In the genomic region with DNA sequence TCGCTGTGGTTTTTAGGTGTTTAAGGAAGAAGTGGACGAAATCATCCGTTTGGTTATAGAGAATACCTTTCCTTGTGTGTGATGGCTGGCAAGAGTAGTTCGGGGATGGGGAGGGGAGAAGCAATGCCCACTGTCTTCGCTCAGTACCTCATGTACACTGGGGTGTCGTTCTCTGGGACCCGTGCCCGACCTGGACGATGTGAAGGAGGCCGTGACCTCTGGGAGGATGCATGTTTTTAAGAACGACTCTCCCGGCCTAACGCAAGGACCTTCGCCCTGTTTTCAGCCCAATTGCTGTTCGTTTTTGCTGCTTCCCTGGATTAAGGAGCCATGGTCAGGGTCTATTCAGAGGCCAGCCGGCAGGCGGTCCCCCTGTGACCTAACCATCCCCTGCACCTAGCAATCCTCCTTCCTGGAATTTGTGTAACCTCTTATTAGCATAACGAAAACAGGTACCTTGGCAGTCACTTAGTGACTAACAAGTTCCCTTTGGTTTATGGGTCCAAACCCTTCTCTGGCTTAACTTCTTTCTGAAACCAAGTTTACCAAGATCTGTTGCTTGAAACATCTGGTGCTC, we compare ENCODE assay signal across 8 cellular contexts. TPM values are rescaled to one million over a fixed set of nuclear protein-coding genes. Genes with fewer than 3 reads are reported as not detected.
DNase-seq lines count a peak whose midpoint lies in the region; ATAC-seq and TF ChIP-seq lines count a peak whose summit lies in the region.

No MANE protein-coding gene starts in this region.

- peaks cover 67% of the 10 kb centered on the region for H3K4me1 Mint-ChIP-seq in activated T-helper 2 cell treated with anti-CD3 and anti-CD28 coated beads, Interferon-gamma antibody, Interleukin-2, Interleukin-4, amounts not matched to agents 10 μg/mL and 5 μg/mL and 100 μg/mL, durations not matched to agents 14 hours and 24 hours and 36 hours (ENCODE audit: low read depth)

- TF ChIP-seq CTCF in heart right ventricle (IDR thresholded peaks at IDR 0.05) (no peak), left lung (IDR thresholded peaks at IDR 0.05) (no peak), tibial artery (IDR thresholded peaks at IDR 0.05) (no peak)

- H3K27ac ChIP-seq in heart right ventricle (peak overlapping the region in 1 of 10 donors; percentile 66), left lung (peak overlapping the region in 1 of 2 donors; percentile 39), tibial artery (no peak overlapping the region), substantia nigra (ENCODE audit: low read depth, low read length, poor library complexity, severe bottlenecking) (no peak overlapping the region)

- H3K36me3 ChIP-seq in heart right ventricle (no peaks in the 10 kb centered on the region), left lung (no peaks in the 10 kb centered on the region), tibial artery (no peaks in the 10 kb centered on the region)

- H3K27me3 Mint-ChIP-seq in activated T-helper 2 cell treated with anti-CD3 and anti-CD28 coated beads, Interferon-gamma antibody, Interleukin-2, Interleukin-4, amounts not matched to agents 10 μg/mL and 5 μg/mL and 100 μg/mL, durations not matched to agents 14 hours and 24 hours and 36 hours (ENCODE audit: low read depth): no peaks in the 10 kb centered on the region

- peak overlapping the region; percentile 99 for H3K4me3 Mint-ChIP-seq in activated T-helper 2 cell treated with anti-CD3 and anti-CD28 coated beads, Interferon-gamma antibody, Interleukin-2, Interleukin-4, amounts not matched to agents 10 μg/mL and 5 μg/mL and 100 μg/mL, durations not matched to agents 14 hours and 24 hours and 36 hours (ENCODE audit: low read depth)

- ATAC-seq in heart right ventricle: no peak
- ATAC-seq in left cardiac atrium: no peak
- ATAC-seq in left lung: no peak
- no peak for ATAC-seq in HG02759 (IDR thresholded peaks at IDR 0.05; ENCODE audit: unreplicated experiment)

- H3K27me3 ChIP-seq in heart right ventricle: peaks cover 7 to 58% (median 37%) of the 10 kb centered on the region in 7 donors
- peaks cover 0 to 18% of the 10 kb centered on the region in 2 donors for H3K27me3 ChIP-seq in left lung
- H3K27me3 ChIP-seq in tibial artery: peaks cover 0 to 44% of the 10 kb centered on the region in 2 donors

- H3K36me3 Mint-ChIP-seq in activated T-helper 2 cell treated with anti-CD3 and anti-CD28 coated beads, Interferon-gamma antibody, Interleukin-2, Interleukin-4, amounts not matched to agents 10 μg/mL and 5 μg/mL and 100 μg/mL, durations not matched to agents 14 hours and 24 hours and 36 hours (ENCODE audit: low read depth): peaks cover 30% of the 10 kb centered on the region

- no peaks in the 10 kb centered on the region for H3K9me3 Mint-ChIP-seq in activated T-helper 2 cell treated with anti-CD3 and anti-CD28 coated beads, Interferon-gamma antibody, Interleukin-2, Interleukin-4, amounts not matched to agents 10 μg/mL and 5 μg/mL and 100 μg/mL, durations not matched to agents 14 hours and 24 hours and 36 hours

- 18 to 23% methylated on average over 18 of the region's 18 CpGs for WGBS in heart right ventricle, 2 donors

- no peaks in the 10 kb centered on the region for H3K9me3 ChIP-seq in heart right ventricle
- no peaks in the 10 kb centered on the region for H3K9me3 ChIP-seq in left lung
- H3K9me3 ChIP-seq in tibial artery: no peaks in the 10 kb centered on the region

- H3K4me1 ChIP-seq in heart right ventricle: peaks cover 0 to 59% (median 13%) of the 10 kb centered on the region in 9 donors
- peaks cover 12 to 50% of the 10 kb centered on the region in 2 donors for H3K4me1 ChIP-seq in left lung
- peaks cover 0 to 19% (median 10%) of the 10 kb centered on the region in 4 donors for H3K4me1 ChIP-seq in tibial artery

- intact Hi-C loops in heart right ventricle (cut with DNase I) (loop anchor here in 2 of 10 donors (5.0 to 10.0 kb wide), 3 partner anchors 44 to 91 kb away; no protein-coding TSS in a partner anchor), left cardiac atrium (cut with DNase I) (no loop called here), left lung (cut with DNase I) (no loop called here), tibial artery (cut with DNase I; ENCODE audit: low total_unique reads) (no loop called here)
- intact Hi-C loops in activated T-helper 2 cell treated with anti-CD3 and anti-CD28 coated beads, Interferon-gamma antibody, Interleukin-2, Interleukin-4, amounts not matched to agents 10 μg/mL and 5 μg/mL and 100 μg/mL, durations not matched to agents 14 hours and 24 hours and 36 hours (cut with micrococcal nuclease): loop anchor here (1.0 to 5.0 kb wide), 5 partner anchors 47 to 297 kb away; a partner anchor contains a TSS

- H3K4me3 ChIP-seq in heart right ventricle (peak overlapping the region in 9 of 10 donors; percentile 49 to 69 (median 57)), left lung (peak overlapping the region; percentile 49 to 61), tibial artery (peak overlapping the region; percentile 47 to 48)

- H3K27ac Mint-ChIP-seq in activated T-helper 2 cell treated with anti-CD3 and anti-CD28 coated beads, Interferon-gamma antibody, Interleukin-2, Interleukin-4, amounts not matched to agents 10 μg/mL and 5 μg/mL and 100 μg/mL, durations not matched to agents 14 hours and 24 hours and 36 hours: peak overlapping the region; percentile 97

- no peak for DNase-seq in heart right ventricle
- DNase-seq in left cardiac atrium: no peak
- no peak for DNase-seq in activated T-helper 2 cell treated with anti-CD3 and anti-CD28 coated beads, Interferon-gamma antibody, Interleukin-2, Interleukin-4, amounts not matched to agents 10 μg/mL and 5 μg/mL and 100 μg/mL, durations not matched to agents 14 hours and 24 hours and 36 hours (ENCODE audit: low spot score)
- no peak for DNase-seq in left lung
- no peak for DNase-seq in tibial artery
- DNase-seq in substantia nigra (lab: John Stamatoyannopoulos, UW): no peak
- DNase-seq in UCSD-AML1 (lab: John Stamatoyannopoulos, UW; ENCODE audit: unreplicated experiment): no peak

RNA-seq across cellular contexts. Expression of a gene that starts 1.3 kb away (rescaled TPM):
- total RNA-seq in heart right ventricle: 1 to 10 TPM in 5 of 10 donors, under 1 TPM in 5; 0.32 to 4.1 (median 1.1) TPM
- polyA plus RNA-seq in heart right ventricle: 1 to 10 TPM in 1 of 2 donors, under 1 TPM in 1; 0.80 to 2.1 TPM
- 1 to 10 TPM; 1.3 to 1.7 TPM for total RNA-seq in left cardiac atrium
- total RNA-seq in activated T-helper 2 cell treated with anti-CD3 and anti-CD28 coated beads, Interferon-gamma antibody, Interleukin-2, Interleukin-4, amounts not matched to agents 10 μg/mL and 5 μg/mL and 100 μg/mL, durations not matched to agents 14 hours and 24 hours and 36 hours: 42.3 and 44.6 TPM in 2 replicates
- total RNA-seq in left lung: 1 to 10 TPM; 4.9 to 5.9 TPM

RNA-seq across cellular contexts. Expression of a gene that starts 47.2 kb away (rescaled TPM):
- total RNA-seq in heart right ventricle (100 to 1,000 TPM; 364 to 445 (median 398) TPM), left cardiac atrium (100 to 1,000 TPM; 330 to 390 TPM), left lung (100 to 1,000 TPM; 338 to 456 TPM)
- 100 to 1,000 TPM; 554 to 667 TPM for polyA plus RNA-seq in heart right ventricle
- total RNA-seq in activated T-helper 2 cell treated with anti-CD3 and anti-CD28 coated beads, Interferon-gamma antibody, Interleukin-2, Interleukin-4, amounts not matched to agents 10 μg/mL and 5 μg/mL and 100 μg/mL, durations not matched to agents 14 hours and 24 hours and 36 hours: 835 and 845 TPM in 2 replicates

RNA-seq across cellular contexts. Expression of a gene that starts 48.2 kb away (rescaled TPM):
- total RNA-seq in heart right ventricle (10 to 100 TPM; 49.0 to 72.6 (median 58.6) TPM), left cardiac atrium (10 to 100 TPM; 61.9 to 82.7 TPM), left lung (100 to 1,000 TPM in 1 of 2 donors, 10 to 100 TPM in 1; 92.2 to 107 TPM)
- polyA plus RNA-seq in heart right ventricle: 10 to 100 TPM; 55.0 to 60.6 TPM
- 274 and 275 TPM in 2 replicates for total RNA-seq in activated T-helper 2 cell treated with anti-CD3 and anti-CD28 coated beads, Interferon-gamma antibody, Interleukin-2, Interleukin-4, amounts not matched to agents 10 μg/mL and 5 μg/mL and 100 μg/mL, durations not matched to agents 14 hours and 24 hours and 36 hours
